In the genomic region with DNA sequence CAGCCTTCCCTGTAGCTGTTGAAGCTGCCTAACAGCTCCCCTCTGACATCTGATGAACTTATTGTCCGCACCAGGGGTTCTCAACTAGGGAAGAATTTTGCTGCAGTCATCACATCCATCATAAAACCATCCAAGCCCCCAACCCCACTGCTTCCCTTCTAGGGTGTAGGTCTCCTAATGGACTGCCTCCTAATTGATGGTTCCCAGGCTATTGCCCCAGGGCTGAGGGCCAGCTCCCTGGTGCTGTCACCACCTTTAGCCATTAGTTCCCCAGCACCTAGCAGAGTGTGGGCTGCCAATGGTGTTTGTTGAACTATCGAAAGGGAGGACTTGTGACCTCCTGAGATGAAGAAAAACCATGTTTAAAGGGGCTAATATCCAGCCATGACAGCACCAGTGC, we compare ENCODE assay signal across 34 cellular contexts.
"Had no signal": no experiment of that assay in that cellular context is flagged by ENCODE, and none has a peak within 500 bp of the region (broad histone marks: within the 10 kb centered on the region; RNA-seq: fewer than 3 reads in every experiment).

No MANE protein-coding gene starts in this region.

- ATAC-seq: activated CD8-positive, alpha-beta memory T cell treated with anti-CD3 and anti-CD28 coated beads, Interleukin-2, amount 10 ng/mL, durations not matched to agents 7 days and 5 days; activated naive CD8-positive, alpha-beta T cell treated with anti-CD3 and anti-CD28 coated beads, Interleukin-2, amount 50 U/mL, for 24 hours had no signal

- H3K9me3 Mint-ChIP-seq: activated B cell treated with CpG ODN at 0.5 μM for 24 hours; activated CD4-positive, alpha-beta memory T cell treated with anti-CD3 and anti-CD28 coated beads, Interleukin-2, amount 10 ng/mL, durations not matched to agents 7 days and 5 days; activated naive CD4-positive, alpha-beta T cell treated with anti-CD3 and anti-CD28 coated beads, Interleukin-2, amount 10 ng/mL, durations not matched to agents 7 days and 5 days; activated naive CD8-positive, alpha-beta T cell treated with anti-CD3 and anti-CD28 coated beads, Interleukin-2, amount 50 U/mL, for 24 hours had no signal

- H3K4me3 ChIP-seq: PC-9 had no signal

- H3K27me3 Mint-ChIP-seq: activated B cell treated with CpG ODN at 0.5 μM for 24 hours; activated CD4-positive, alpha-beta memory T cell treated with anti-CD3 and anti-CD28 coated beads, Interleukin-2, amount 10 ng/mL, durations not matched to agents 7 days and 5 days; activated CD8-positive, alpha-beta memory T cell treated with anti-CD3 and anti-CD28 coated beads, Interleukin-2, amount 10 ng/mL, durations not matched to agents 7 days and 5 days; activated naive CD4-positive, alpha-beta T cell treated with anti-CD3 and anti-CD28 coated beads, Interleukin-2, amount 10 ng/mL, durations not matched to agents 7 days and 5 days; activated naive CD8-positive, alpha-beta T cell treated with anti-CD3 and anti-CD28 coated beads, Interleukin-2, amount 50 U/mL, for 24 hours; brain had no signal

- H3K36me3 Mint-ChIP-seq: activated CD8-positive, alpha-beta memory T cell treated with anti-CD3 and anti-CD28 coated beads, Interleukin-2, amount 10 ng/mL, durations not matched to agents 7 days and 5 days; activated naive CD4-positive, alpha-beta T cell treated with anti-CD3 and anti-CD28 coated beads, Interleukin-2, amount 10 ng/mL, durations not matched to agents 7 days and 5 days; activated naive CD8-positive, alpha-beta T cell; brain had no signal

- H3K4me3 Mint-ChIP-seq: activated B cell treated with CpG ODN at 0.5 μM for 24 hours; activated CD4-positive, alpha-beta memory T cell treated with anti-CD3 and anti-CD28 coated beads, Interleukin-2, amount 10 ng/mL, durations not matched to agents 7 days and 5 days; activated CD8-positive, alpha-beta memory T cell treated with anti-CD3 and anti-CD28 coated beads, Interleukin-2, amount 10 ng/mL, durations not matched to agents 7 days and 5 days; activated naive CD4-positive, alpha-beta T cell treated with anti-CD3 and anti-CD28 coated beads, Interleukin-2, amount 10 ng/mL, durations not matched to agents 7 days and 5 days; activated naive CD8-positive, alpha-beta T cell; activated naive CD8-positive, alpha-beta T cell treated with anti-CD3 and anti-CD28 coated beads, Interleukin-2, amount 50 U/mL, for 24 hours; brain had no signal

- H2AFZ ChIP-seq: PC-9 had no signal

- H3K4me2 ChIP-seq: PC-9 had no signal

- DNase-seq: activated B cell treated with CpG ODN at 0.5 μM for 24 hours; activated CD4-positive, alpha-beta memory T cell treated with anti-CD3 and anti-CD28 coated beads, Interleukin-2, amount 10 ng/mL, durations not matched to agents 7 days and 5 days; activated CD4-positive, alpha-beta T cell treated with anti-CD3 and anti-CD28 coated beads for 4 hours; activated CD4-positive, CD25-positive, alpha-beta regulatory T cell treated with anti-CD3 and anti-CD28 coated beads, Interleukin-2, amount 50 U/mL, for 72 hours; activated CD8-positive, alpha-beta memory T cell treated with anti-CD3 and anti-CD28 coated beads for 24 hours; activated CD8-positive, alpha-beta memory T cell treated with anti-CD3 and anti-CD28 coated beads, Interleukin-2, amount 10 ng/mL, durations not matched to agents 7 days and 5 days; activated CD8-positive, alpha-beta memory T cell treated with anti-CD3 and anti-CD28 coated beads, Interleukin-2, amount 50 U/mL, for 48 hours; activated effector memory CD4-positive, alpha-beta T cell treated with Interleukin-2 at 50 U/mL for 16 hours; activated naive CD4-positive, alpha-beta T cell treated with anti-CD3 and anti-CD28 coated beads, Interleukin-2, amount 10 ng/mL, durations not matched to agents 7 days and 5 days; activated naive CD8-positive, alpha-beta T cell treated with anti-CD3 and anti-CD28 coated beads, Interleukin-2, amount 50 U/mL, for 24 hours; activated T-cell treated with anti-CD3 and anti-CD28 coated beads, Interleukin-2, amount 50 U/mL, for 48 hours; anterior cingulate cortex; caudate nucleus; cerebellar nuclear complex; NCI-H1105; NCI-H1417 treated with DMSO at 0.1 percent for 48 hours; NCI-H187 treated with DMSO at 0.1 percent for 48 hours; NCI-H2081; NCI-H2171 treated with DMSO at 0.1 percent for 48 hours; NCI-H2227 treated with DMSO at 0.1 percent for 48 hours; NCI-H446; NCI-H524; PC-9; Right ventricle myocardium superior; SW 1271; T-helper 1 cell; T-helper 2 cell; T-helper 9 cell had no signal

- H3K4me1 Mint-ChIP-seq: activated B cell treated with CpG ODN at 0.5 μM for 24 hours; activated CD4-positive, alpha-beta memory T cell treated with anti-CD3 and anti-CD28 coated beads, Interleukin-2, amount 10 ng/mL, durations not matched to agents 7 days and 5 days; activated CD8-positive, alpha-beta memory T cell treated with anti-CD3 and anti-CD28 coated beads, Interleukin-2, amount 10 ng/mL, durations not matched to agents 7 days and 5 days; activated naive CD4-positive, alpha-beta T cell treated with anti-CD3 and anti-CD28 coated beads, Interleukin-2, amount 10 ng/mL, durations not matched to agents 7 days and 5 days; activated naive CD8-positive, alpha-beta T cell treated with anti-CD3 and anti-CD28 coated beads, Interleukin-2, amount 50 U/mL, for 24 hours had no signal

- FAIRE-seq: bronchial epithelial cell, RCC 7860 had no signal

- H3K27ac Mint-ChIP-seq: activated B cell treated with CpG ODN at 0.5 μM for 24 hours; activated CD4-positive, alpha-beta memory T cell treated with anti-CD3 and anti-CD28 coated beads, Interleukin-2, amount 10 ng/mL, durations not matched to agents 7 days and 5 days; activated CD8-positive, alpha-beta memory T cell treated with anti-CD3 and anti-CD28 coated beads, Interleukin-2, amount 10 ng/mL, durations not matched to agents 7 days and 5 days; activated naive CD4-positive, alpha-beta T cell treated with anti-CD3 and anti-CD28 coated beads, Interleukin-2, amount 10 ng/mL, durations not matched to agents 7 days and 5 days; activated naive CD8-positive, alpha-beta T cell; activated naive CD8-positive, alpha-beta T cell treated with anti-CD3 and anti-CD28 coated beads, Interleukin-2, amount 50 U/mL, for 24 hours; brain had no signal

- H3K27ac ChIP-seq: PC-9, RWPE1, VCaP had no signal
